8 cellular contexts compared by ENCODE assay signal in genomic region chr15:78909791-78910228, GRCh38. TPM values are rescaled to one million over a fixed set of nuclear protein-coding genes. Genes with fewer than 3 reads are reported as not detected.
A peak's percentile ranks its signal among the peaks of the same experiment; 100 is the strongest.
DNase-seq lines count a peak whose midpoint lies in the region; ATAC-seq, FAIRE-seq and TF ChIP-seq lines count a peak whose summit lies in the region.

No MANE protein-coding gene starts in this region.

- no CpG with 5 or more reads among the region's 5 CpGs for WGBS in mesendoderm (ENCODE audit: extremely low coverage, insufficient coverage, low lambda C conversion rate)
- 37 to 44% methylated on average over 5 of the region's 5 CpGs for WGBS in aorta, 2 donors

- peaks cover 2% of the 10 kb centered on the region for H3K79me2 ChIP-seq in mesendoderm (ENCODE audit: control insufficient read depth, insufficient read depth, low read length)

- H3K9ac ChIP-seq in colonic mucosa (ENCODE audit: low read depth in 2 of 2, low read length in 2 of 2) (no peak overlapping the region), mesendoderm (ENCODE audit: low read length) (no peak overlapping the region)

- intact Hi-C loops in colonic mucosa (cut with DNase I), result loop anchor here (5.0 kb wide), 2 partner anchors 72 to 272 kb away; no protein-coding TSS in a partner anchor
- intact Hi-C loops in aorta (cut with DNase I), result loop anchor here (2.0 to 10.0 kb wide), 4 partner anchors 67 to 275 kb away; no protein-coding TSS in a partner anchor

- no peak for TF ChIP-seq POLR2A in GM12891 (IDR thresholded peaks at IDR 0.05; ENCODE audit: low read depth, low read length)
- no peak for TF ChIP-seq POLR2A in Peyer's patch (IDR thresholded peaks at IDR 0.05)
- TF ChIP-seq POLR2A in GM18505 (IDR thresholded peaks at IDR 0.05; ENCODE audit: borderline replicate concordance, extremely low read depth, insufficient read depth, insufficient read length), result no peak

- no peak overlapping the region for H4K8ac ChIP-seq in mesendoderm (ENCODE audit: low read depth, low read length)

- H3K27ac ChIP-seq in Peyer's patch, result no peak overlapping the region
- no peak overlapping the region for H3K27ac ChIP-seq in colonic mucosa
- H3K27ac ChIP-seq in mesendoderm (ENCODE audit: low read depth, low read length), result no peak overlapping the region
- H3K27ac ChIP-seq in aorta (ENCODE audit: low read depth in 1 of 2, low read length in 2 of 2), result no peak overlapping the region

- H3K9me3 ChIP-seq in Peyer's patch (no peaks in the 10 kb centered on the region), colonic mucosa (no peaks in the 10 kb centered on the region), aorta (ENCODE audit: control insufficient read depth, low read length) (no peaks in the 10 kb centered on the region)

- H3K56ac ChIP-seq in mesendoderm (ENCODE audit: low read length), result no peak overlapping the region

- H3K36me3 ChIP-seq in Peyer's patch, result peaks cover 0 to 51% (median 0%) of the 10 kb centered on the region in 3 donors
- peaks cover 9% of the 10 kb centered on the region for H3K36me3 ChIP-seq in colonic mucosa
- no peaks in the 10 kb centered on the region for H3K36me3 ChIP-seq in mesendoderm (ENCODE audit: control insufficient read depth, insufficient read depth, low read length)
- H3K36me3 ChIP-seq in aorta (ENCODE audit: control insufficient read depth in 1 of 2, insufficient read depth in 2 of 2, low read length in 1 of 2), result peaks cover 4% of the 10 kb centered on the region in 2 donors

- no peak overlapping the region for H2BK120ac ChIP-seq in mesendoderm (ENCODE audit: low read depth, low read length)

- H3K4ac ChIP-seq in mesendoderm (ENCODE audit: low read depth, low read length), result no peak overlapping the region

- peak; percentile 87 for FAIRE-seq in GM12891 (lab: Jason Lieb, UNC)

- H3K23ac ChIP-seq in mesendoderm (ENCODE audit: low read length), result no peak overlapping the region

- H3K79me1 ChIP-seq in mesendoderm (ENCODE audit: low read length), result peaks cover 6% of the 10 kb centered on the region

- no peak overlapping the region for H2BK15ac ChIP-seq in mesendoderm (replicated peaks; ENCODE audit: low read depth)

- no peak overlapping the region for H2BK5ac ChIP-seq in mesendoderm (ENCODE audit: low read length)

- H3K4me1 ChIP-seq in Peyer's patch, result no peaks in the 10 kb centered on the region
- H3K4me1 ChIP-seq in colonic mucosa, result no peaks in the 10 kb centered on the region
- H3K4me1 ChIP-seq in mesendoderm (ENCODE audit: control insufficient read depth, low read depth, low read length), result no peaks in the 10 kb centered on the region
- H3K4me1 ChIP-seq in aorta (ENCODE audit: control insufficient read depth in 1 of 2, insufficient read depth in 2 of 2, low read length in 2 of 2), result peaks cover 0 to 5% of the 10 kb centered on the region in 2 donors

- DNase-seq in AG09319 (ENCODE audit: extremely low read depth, low read depth), result no peak
- no peak for DNase-seq in GM12891 (ENCODE audit: insufficient read length, low spot score)
- DNase-seq in Peyer's patch, result peak in 2 of 3 donors; percentile 36 to 59
- DNase-seq in colonic mucosa, result peak; percentile 48
- peak; percentile 76 for DNase-seq in mesendoderm
- no peak for DNase-seq in aorta

- no peak overlapping the region for H2AK5ac ChIP-seq in mesendoderm (ENCODE audit: low read length)

- H3K4me3 ChIP-seq in Peyer's patch (no peak overlapping the region), colonic mucosa (no peak overlapping the region), mesendoderm (ENCODE audit: low read length) (no peak overlapping the region), aorta (ENCODE audit: low read length in 2 of 2) (no peak overlapping the region)

- peak; percentile 63 for TF ChIP-seq CTCF in AG09319 (IDR thresholded peaks at IDR 0.05; ENCODE audit: low read depth, low read length)
- peak in 5 of 6 experiments; percentile 43 to 63 (median 61) for TF ChIP-seq CTCF in Peyer's patch (IDR thresholded peaks at IDR 0.05)
- TF ChIP-seq CTCF in colonic mucosa (IDR thresholded peaks at IDR 0.05), result peak; percentile 49

- no peak overlapping the region for H3K4me2 ChIP-seq in mesendoderm (ENCODE audit: low read length)

- H3K27me3 ChIP-seq in Peyer's patch (no peaks in the 10 kb centered on the region), colonic mucosa (no peaks in the 10 kb centered on the region), mesendoderm (ENCODE audit: insufficient read depth, low read length, poor library complexity) (no peaks in the 10 kb centered on the region), aorta (ENCODE audit: control insufficient read depth in 1 of 2, insufficient read depth in 2 of 2, low read length in 1 of 2) (no peaks in the 10 kb centered on the region)

- ATAC-seq in aorta (ENCODE audit: low FRiP score), result peak; percentile 53
- no peak for ATAC-seq in GM21528 (IDR thresholded peaks at IDR 0.05; ENCODE audit: low FRiP score, unreplicated experiment)
- no peak for ATAC-seq in GM18505 (IDR thresholded peaks at IDR 0.05; ENCODE audit: unreplicated experiment)

- H4K5ac ChIP-seq in mesendoderm (ENCODE audit: low read length), result no peak overlapping the region

- H3K18ac ChIP-seq in mesendoderm (ENCODE audit: low read length), result no peak overlapping the region

TF ChIP-seq in GM12891, 5 proteins besides CTCF, POLR2A, EP300 and RAD21:
- TF ChIP-seq TAF1 (IDR thresholded peaks at IDR 0.05; ENCODE audit: low read depth, low read length), result no peak
- TF ChIP-seq POU2F2 (IDR thresholded peaks at IDR 0.05; ENCODE audit: low read depth, low read length), result no peak
- TF ChIP-seq PAX5 (IDR thresholded peaks at IDR 0.05; ENCODE audit: insufficient read depth, low read length, severe bottlenecking), result no peak
- TF ChIP-seq SPI1 (IDR thresholded peaks at IDR 0.05; ENCODE audit: low read depth, low read length), result no peak
- TF ChIP-seq POLR2AphosphoS5 (IDR thresholded peaks at IDR 0.05; ENCODE audit: low read depth, low read length), result no peak

RNA-seq across cellular contexts. Expression of gene CTSH, which starts 35.0 kb away (rescaled TPM):
- polyA plus RNA-seq in GM12891 (2012; ENCODE audit: low read depth, missing spikeins), result 464 TPM
- total RNA-seq in Peyer's patch (100 to 1,000 TPM in 3 of 4 donors, 10 to 100 TPM in 1; 99.9 to 198 (median 161) TPM), colonic mucosa (10 to 100 TPM; 34.4 to 58.5 TPM), aorta (10 to 100 TPM; 41.0 to 89.7 TPM)
- 10.9 TPM for polyA plus RNA-seq in mesendoderm (2013, experiment 1 of 2)
- polyA plus RNA-seq in mesendoderm (2013, experiment 2 of 2), result 10.6 TPM
- 100 to 1,000 TPM in 1 of 2 donors, 10 to 100 TPM in 1; 23.2 to 103 TPM for polyA plus RNA-seq in aorta

RNA-seq across cellular contexts. Expression of gene MORF4L1, which starts 37.1 kb away (rescaled TPM):
- 287 TPM for polyA plus RNA-seq in GM12891 (2012; ENCODE audit: low read depth, missing spikeins)
- 100 to 1,000 TPM in 3 of 4 donors, 10 to 100 TPM in 1; 90.8 to 271 (median 139) TPM for total RNA-seq in Peyer's patch
- total RNA-seq in colonic mucosa, result 100 to 1,000 TPM; 221 to 237 TPM
- 719 TPM for polyA plus RNA-seq in mesendoderm (2013, experiment 1 of 2)
- 714 TPM for polyA plus RNA-seq in mesendoderm (2013, experiment 2 of 2)
- total RNA-seq in aorta, result 100 to 1,000 TPM; 363 to 401 TPM
- polyA plus RNA-seq in aorta, result 100 to 1,000 TPM; 457 to 868 TPM

Comparison
In these comparisons a context has a peak if more than half of its experiments do, and no peak if none do; other contexts are left out.
1. DNase-seq: peak in Peyer's patch (2 of 3), colonic mucosa (single experiment) and mesendoderm (single experiment); none in AG09319 (single experiment), GM12891 (single experiment) and aorta (0 of 2).
2. Peak in every context shown above with its lines, with median percentiles within 50 percentile points of each other: CTCF ChIP-seq.